1 cellular context compared by ENCODE assay signal in the genomic region with DNA sequence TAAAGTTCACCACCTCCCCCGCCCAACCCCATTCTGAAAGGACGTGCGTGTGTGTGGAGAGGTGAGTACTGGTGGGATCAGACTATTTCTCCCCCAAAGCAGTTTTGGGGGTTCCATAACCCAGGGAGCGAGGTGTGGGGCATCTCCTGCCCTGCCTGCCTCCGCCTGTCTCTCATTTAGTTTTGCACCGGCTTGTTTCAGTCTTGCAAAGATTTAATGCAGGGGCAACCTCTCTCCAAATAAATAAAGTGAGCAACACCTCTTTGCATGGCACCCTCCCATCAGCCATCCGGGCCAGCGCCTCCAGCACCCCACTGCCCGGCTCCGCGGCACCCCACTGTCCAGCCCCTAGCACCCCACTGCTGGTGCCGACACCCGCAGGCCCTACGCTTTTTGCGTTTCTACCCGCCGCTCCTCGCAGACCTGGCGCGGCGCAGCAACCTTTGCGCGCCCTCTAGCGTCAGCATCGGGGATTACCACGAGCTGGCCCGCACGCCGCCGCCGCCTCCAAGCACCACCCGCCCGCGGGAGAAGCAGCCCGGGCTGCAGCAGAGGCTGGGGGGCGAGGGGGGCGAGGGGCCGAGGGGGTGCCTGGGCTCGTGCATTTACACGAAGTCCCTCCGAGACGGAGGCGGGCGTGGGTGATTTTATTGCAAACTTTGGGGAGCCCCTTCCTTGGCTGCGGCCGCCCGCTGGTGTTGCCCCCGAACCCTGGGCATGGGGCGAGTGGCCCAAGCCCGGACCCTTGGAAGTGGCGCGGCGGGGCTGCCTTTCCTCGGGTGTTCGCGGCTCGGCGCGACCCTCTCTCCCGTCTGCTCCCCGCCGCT.
TF ChIP-seq lines count a peak whose summit lies in the region.

No MANE protein-coding gene starts in this region.

TF ChIP-seq in K562, 482 proteins besides CTCF, POLR2A, EP300 and RAD21 (continued from another document):
- no peak for TF ChIP-seq CCAR2 (IDR thresholded peaks at IDR 0.05; ENCODE audit: low read depth, low read length)
- no peak for TF ChIP-seq GATAD2B (IDR thresholded peaks at IDR 0.05; ENCODE audit: borderline replicate concordance)
- no peak for TF ChIP-seq ZNF165 (CRISPR knock-in tag; IDR thresholded peaks at IDR 0.05; ENCODE audit: borderline replicate concordance)
- no peak for TF ChIP-seq ZNF445 (CRISPR knock-in tag; IDR thresholded peaks at IDR 0.05; ENCODE audit: low read depth)
- TF ChIP-seq ZNF175 (CRISPR knock-in tag; IDR thresholded peaks at IDR 0.05; ENCODE audit: low read depth) = no peak
- TF ChIP-seq POLR3G (IDR thresholded peaks at IDR 0.05; ENCODE audit: extremely low read depth, insufficient read length, insufficient replicate concordance) = no peak
- TF ChIP-seq TCF3 (CRISPR knock-in tag; IDR thresholded peaks at IDR 0.05) = no peak
- TF ChIP-seq CXXC5 (CRISPR knock-in tag; IDR thresholded peaks at IDR 0.05) = peak; percentile 57
- no peak for TF ChIP-seq ZSCAN32 (CRISPR knock-in tag; IDR thresholded peaks at IDR 0.05)
- TF ChIP-seq SMARCA5 (IDR thresholded peaks at IDR 0.05) = no peak
- TF ChIP-seq HINFP (tag; conservative IDR thresholded peaks at IDR 0.05; ENCODE audit: low read depth) = no peak
- TF ChIP-seq RAD51 (IDR thresholded peaks at IDR 0.05; ENCODE audit: borderline replicate concordance, low read depth) = no peak
- TF ChIP-seq NR0B1 (IDR thresholded peaks at IDR 0.05; ENCODE audit: partially characterized antibody) = no peak
- TF ChIP-seq TSHZ1 (CRISPR knock-in tag; IDR thresholded peaks at IDR 0.05) = no peak
- TF ChIP-seq JUNB (CRISPR knock-in tag; conservative IDR thresholded peaks at IDR 0.05) = no peak
- TF ChIP-seq RBM14 (IDR thresholded peaks at IDR 0.05; ENCODE audit: borderline replicate concordance, insufficient read depth, low read depth, low read length) = 0 out of 2 replicates have a peak, but pooled peaks have one; percentile 26
- no peak for TF ChIP-seq NFE2L1 (tag; IDR thresholded peaks at IDR 0.05; ENCODE audit: borderline replicate concordance, low read depth)
- TF ChIP-seq STAG1 (CRISPR knock-in tag; IDR thresholded peaks at IDR 0.05; ENCODE audit: borderline replicate concordance) = peak; percentile 34; the same call in 1 of the 2 replicates
- no peak for TF ChIP-seq ETV6 (IDR thresholded peaks at IDR 0.05; ENCODE audit: borderline replicate concordance in 1 of 2, low read depth in 2 of 2, low read length in 1 of 2)
- TF ChIP-seq ETV6 (CRISPR knock-in tag; IDR thresholded peaks at IDR 0.05; ENCODE audit: borderline replicate concordance) = no peak
- TF ChIP-seq MYBL2 (IDR thresholded peaks at IDR 0.05; ENCODE audit: low read depth) = no peak
- TF ChIP-seq MYBL2 (CRISPR knock-in tag; IDR thresholded peaks at IDR 0.05; ENCODE audit: borderline replicate concordance) = no peak
- TF ChIP-seq EGR1 (conservative IDR thresholded peaks at IDR 0.05) = no peak
TF ChIP-seq in K562: peak in this region for 20.
